15 cellular contexts compared by ENCODE assay signal in the genomic region with DNA sequence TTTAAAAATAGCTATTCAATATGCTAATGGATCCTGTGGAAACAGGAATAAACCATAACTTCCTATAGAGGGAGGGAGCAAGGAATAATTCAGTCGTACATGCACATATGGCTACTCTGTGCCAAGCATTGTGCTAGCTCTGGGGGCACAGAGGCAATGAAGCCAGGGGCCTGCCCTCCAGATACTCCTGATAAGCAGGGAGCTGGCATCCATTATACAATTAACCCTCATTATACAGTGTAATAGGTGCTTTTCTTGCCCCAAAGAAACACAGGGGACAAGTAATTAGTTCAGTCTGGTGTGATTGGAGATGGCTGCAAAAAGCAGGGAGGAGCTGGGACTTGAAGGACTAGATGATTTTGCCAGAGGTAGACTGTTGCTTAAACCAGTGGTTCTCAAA.
DNase-seq lines count a peak whose midpoint lies in the region; ATAC-seq, FAIRE-seq and TF ChIP-seq lines count a peak whose summit lies in the region.
"Had no signal": no experiment of that assay in that cellular context is flagged by ENCODE, and none has a peak within 500 bp of the region (broad histone marks: within the 10 kb centered on the region; RNA-seq: fewer than 3 reads in every experiment).

No MANE protein-coding gene starts in this region.

- ATAC-seq in left ventricle myocardium superior, result no peak
- ATAC-seq: CD8-positive, alpha-beta T cell; HepG2 had no signal

- no peak for TF ChIP-seq EP300 in H1 (IDR thresholded peaks at IDR 0.05; ENCODE audit: borderline replicate concordance in 1 of 2, low read depth in 2 of 2, low read length in 2 of 2)

- CTCF ChIA-PET in H1 (lab: Charles Lee; ENCODE audit: partially characterized antibody), result interaction anchor here (0.6 to 2.8 kb wide), 7 partner anchors 11 to 731 kb away, joined by 3 to 17 read pairs (median 4); no protein-coding TSS in a partner anchor

- H3K27ac ChIP-seq in right atrium auricular region, result peak overlapping the region; percentile 28 to 90
- no peak overlapping the region for H3K27ac ChIP-seq in H1 (ENCODE audit: low read depth, low read length)
- H3K27ac ChIP-seq: BLaER1 treated with 17β-estradiol and CSF1 and Interleukin-3, amounts not matched to agents 10 nM and 100 nM had no signal

- H3K56ac ChIP-seq in H1 (replicated peaks; ENCODE audit: insufficient read length, low read depth, low read length), result no peak overlapping the region

- no peak overlapping the region for H2BK12ac ChIP-seq in H1 (ENCODE audit: low read depth, low read length)

- H2AK5ac ChIP-seq in H1 (ENCODE audit: low read depth, low read length), result no peak overlapping the region

- no peak overlapping the region for H2BK120ac ChIP-seq in H1 (replicated peaks; ENCODE audit: low read depth, low read length)

- no peak overlapping the region for H4K91ac ChIP-seq in H1 (replicated peaks; ENCODE audit: insufficient read length, low read length)

- no peak overlapping the region for H2BK15ac ChIP-seq in H1 (ENCODE audit: low read length)

- H3K23me2 ChIP-seq in H1 (ENCODE audit: low read depth, low read length), result no peaks in the 10 kb centered on the region

- no peak overlapping the region for H3K23ac ChIP-seq in H1 (ENCODE audit: insufficient read length)

- TF ChIP-seq CTCF in right atrium auricular region (IDR thresholded peaks at IDR 0.05) (no peak), H1 (IDR thresholded peaks at IDR 0.05; ENCODE audit: control extremely low read depth in 1 of 3, insufficient read depth in 1 of 3, low read depth in 1 of 3, low read length in 3 of 3) (no peak)

- no peak overlapping the region for H4K8ac ChIP-seq in H1 (ENCODE audit: extremely low read depth, insufficient read depth, low read length)

- H3K36me3 ChIP-seq in right atrium auricular region (no peaks in the 10 kb centered on the region), H1 (ENCODE audit: control insufficient read depth in 2 of 4, insufficient read depth in 4 of 4, low read length in 3 of 4) (no peaks in the 10 kb centered on the region)
- H3K36me3 ChIP-seq: BLaER1 treated with 17β-estradiol and CSF1 and Interleukin-3, amounts not matched to agents 10 nM and 100 nM had no signal

- no peak overlapping the region for H3K18ac ChIP-seq in H1 (ENCODE audit: extremely low read depth, low read length)

- no peak for FAIRE-seq in H1 (lab: Jason Lieb, UNC)
- FAIRE-seq: HepG2 had no signal

- H4K5ac ChIP-seq in H1 (ENCODE audit: insufficient read length, low read depth, low read length), result no peak overlapping the region

- no peaks in the 10 kb centered on the region for H4K20me1 ChIP-seq in H1 (replicated peaks in 1 of 2; ENCODE audit: control insufficient read depth in 1 of 2, insufficient read depth in 2 of 2, low read length in 2 of 2)
- H4K20me1 ChIP-seq: BLaER1 treated with 17β-estradiol and CSF1 and Interleukin-3, amounts not matched to agents 10 nM and 100 nM had no signal

- H2BK20ac ChIP-seq in H1 (ENCODE audit: low read length), result no peak overlapping the region

- H3K9me3 ChIP-seq in right atrium auricular region (no peaks in the 10 kb centered on the region), H1 (ENCODE audit: insufficient read depth in 2 of 2, low read depth in 1 of 2, low read length in 1 of 2) (no peaks in the 10 kb centered on the region)
- H3K9me3 ChIP-seq: BLaER1 treated with 17β-estradiol and CSF1 and Interleukin-3, amounts not matched to agents 10 nM and 100 nM had no signal

- no peak overlapping the region for H2BK5ac ChIP-seq in H1 (ENCODE audit: low read depth, low read length)

- DNase-seq in NCI-H146 treated with DMSO at 0.1 percent for 48 hours (lab: John Stamatoyannopoulos, UW; ENCODE audit: unreplicated experiment) (peak; percentile 43), NCI-H146 (lab: John Stamatoyannopoulos, UW) (no peak), right atrium auricular region (ENCODE audit: low spot score) (no peak), left ventricle myocardium superior (no peak), NCI-H1436 treated with DMSO at 0.1 percent for 48 hours (lab: John Stamatoyannopoulos, UW) (peak; percentile 29), H1 (ENCODE audit: low read depth in 1 of 2, low spot score in 2 of 2) (no peak), middle frontal gyrus (ENCODE audit: extremely low spot score, low spot score) (no peak), activated T-cell treated with anti-CD3 and anti-CD28 coated beads for 4 hours (no peak)
- DNase-seq: Calu3; CD8-positive, alpha-beta T cell; GF-D8; GOT3; H9 had no signal

- POLR2A ChIA-PET in H1 (lab: Charles Lee; ENCODE audit: partially characterized antibody), result no interaction called here

- H3K79me1 ChIP-seq in H1 (ENCODE audit: low read depth, low read length), result no peaks in the 10 kb centered on the region

- TF ChIP-seq POLR2A in H1 (IDR thresholded peaks at IDR 0.05; ENCODE audit: control extremely low read depth in 1 of 2, low read depth in 2 of 2, low read length in 2 of 2), result no peak

- no peak overlapping the region for H3K4me2 ChIP-seq in H1 (ENCODE audit: insufficient read depth in 1 of 2, low read depth in 2 of 2, low read length in 2 of 2)
- H3K4me2 ChIP-seq: BLaER1 treated with 17β-estradiol and CSF1 and Interleukin-3, amounts not matched to agents 10 nM and 100 nM had no signal

- H3K27me3 ChIP-seq in right atrium auricular region, result no peaks in the 10 kb centered on the region
- H3K27me3 ChIP-seq in H1 (replicated peaks in 1 of 4; ENCODE audit: control insufficient read depth in 3 of 4, extremely low read depth in 1 of 4, insufficient read depth in 3 of 4, low read length in 3 of 4), result no peaks in the 10 kb centered on the region
- H3K27me3 ChIP-seq: BLaER1 treated with 17β-estradiol and CSF1 and Interleukin-3, amounts not matched to agents 10 nM and 100 nM had no signal

- peaks cover 0 to 6% of the 10 kb centered on the region in 2 donors for H3K4me1 ChIP-seq in right atrium auricular region
- H3K4me1 ChIP-seq in H1 (replicated peaks in 1 of 4; ENCODE audit: control insufficient read depth in 3 of 4, insufficient read depth in 4 of 4, low read length in 3 of 4), result no peaks in the 10 kb centered on the region

- WGBS in H1 (ENCODE audit: extremely low coverage in 1 of 2, insufficient coverage in 1 of 2, insufficient read length in 1 of 2, insufficient replicate concordance in 2 of 2, low coverage in 1 of 2, low lambda C conversion rate in 2 of 2, missing lambda C conversion rate in 1 of 2), 2 experiments, result 50% methylated on average over 1 of the region's 1 CpG; no CpG with 5 or more reads in 1 of the 2 experiments

- no peaks in the 10 kb centered on the region for H3K79me2 ChIP-seq in H1 (ENCODE audit: control insufficient read depth in 1 of 2, insufficient read depth in 2 of 2, low read length in 2 of 2)

- H2AFZ ChIP-seq in H1 (ENCODE audit: low read length), result 0 out of 2 replicates have a peak overlapping the region, but pooled peaks have one; percentile 25

- no peak overlapping the region for H3K4ac ChIP-seq in H1 (replicated peaks; ENCODE audit: insufficient read length, low read depth, low read length)

- no peak overlapping the region for H3K14ac ChIP-seq in H1 (ENCODE audit: insufficient read length)

- no peak overlapping the region for H3K4me3 ChIP-seq in right atrium auricular region
- no peak overlapping the region for H3K4me3 ChIP-seq in H1 (ENCODE audit: extremely low read depth in 1 of 4, insufficient read depth in 2 of 4, low read depth in 3 of 4, low read length in 4 of 4)
- H3K4me3 ChIP-seq: BLaER1 treated with 17β-estradiol and CSF1 and Interleukin-3, amounts not matched to agents 10 nM and 100 nM had no signal

- no peak for TF ChIP-seq RAD21 in H1 (IDR thresholded peaks at IDR 0.05 in 1 of 2, conservative IDR thresholded peaks at IDR 0.05 in 1 of 2; ENCODE audit: low read depth in 2 of 2, low read length in 2 of 2)

- intact Hi-C loops in left ventricle myocardium superior (cut with micrococcal nuclease), result no loop called here

- H3K9ac ChIP-seq in H1 (replicated peaks in 1 of 4; ENCODE audit: extremely low read depth in 1 of 4, low read depth in 3 of 4, low read length in 3 of 4), result no peak overlapping the region
- H3K9ac ChIP-seq: BLaER1 treated with 17β-estradiol and CSF1 and Interleukin-3, amounts not matched to agents 10 nM and 100 nM had no signal

TF ChIP-seq in H1, 55 proteins besides CTCF, POLR2A, EP300 and RAD21:
- no peak for TF ChIP-seq SP4 (IDR thresholded peaks at IDR 0.05; ENCODE audit: low read length)
- no peak for TF ChIP-seq KDM1A (IDR thresholded peaks at IDR 0.05; ENCODE audit: borderline replicate concordance, low read length)
- no peak for TF ChIP-seq TEAD4 (IDR thresholded peaks at IDR 0.05; ENCODE audit: low read depth, low read length)
- TF ChIP-seq CBX8 (IDR thresholded peaks at IDR 0.05; ENCODE audit: borderline replicate concordance, low read depth, low read length), result no peak
- TF ChIP-seq EGR1 (IDR thresholded peaks at IDR 0.05; ENCODE audit: borderline replicate concordance, low read depth, low read length), result no peak
- TF ChIP-seq SUZ12 (IDR thresholded peaks at IDR 0.05; ENCODE audit: low read length), result no peak
- TF ChIP-seq KDM4A (IDR thresholded peaks at IDR 0.05; ENCODE audit: low read depth, low read length, severe bottlenecking), result no peak
- TF ChIP-seq, protein P1, sequence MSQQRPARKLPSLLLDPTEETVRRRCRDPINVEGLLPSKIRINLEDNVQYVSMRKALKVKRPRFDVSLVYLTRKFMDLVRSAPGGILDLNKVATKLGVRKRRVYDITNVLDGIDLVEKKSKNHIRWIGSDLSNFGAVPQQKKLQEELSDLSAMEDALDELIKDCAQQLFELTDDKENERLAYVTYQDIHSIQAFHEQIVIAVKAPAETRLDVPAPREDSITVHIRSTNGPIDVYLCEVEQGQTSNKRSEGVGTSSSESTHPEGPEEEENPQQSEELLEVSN (IDR thresholded peaks at IDR 0.05), result no peak
- TF ChIP-seq, protein P2, sequence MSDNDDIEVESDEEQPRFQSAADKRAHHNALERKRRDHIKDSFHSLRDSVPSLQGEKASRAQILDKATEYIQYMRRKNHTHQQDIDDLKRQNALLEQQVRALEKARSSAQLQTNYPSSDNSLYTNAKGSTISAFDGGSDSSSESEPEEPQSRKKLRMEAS (IDR thresholded peaks at IDR 0.05), result no peak
- no peak for TF ChIP-seq RBBP5 (IDR thresholded peaks at IDR 0.05; ENCODE audit: borderline replicate concordance, low read depth, low read length)
- TF ChIP-seq BACH1 (IDR thresholded peaks at IDR 0.05; ENCODE audit: low read length), result no peak

Comparison
In these comparisons a context has a peak if more than half of its experiments do, and no peak if none do; other contexts are left out.
1. DNase-seq: peak in NCI-H146 treated with DMSO at 0.1 percent for 48 hours (single experiment) and NCI-H1436 treated with DMSO at 0.1 percent for 48 hours (single experiment); none in NCI-H146 (single experiment), right atrium auricular region (single experiment), left ventricle myocardium superior (single experiment), H1 (0 of 2), middle frontal gyrus (single experiment) and activated T-cell treated with anti-CD3 and anti-CD28 coated beads for 4 hours (single experiment).